ENCODE assay signal across 1 cellular context in the genomic region with DNA sequence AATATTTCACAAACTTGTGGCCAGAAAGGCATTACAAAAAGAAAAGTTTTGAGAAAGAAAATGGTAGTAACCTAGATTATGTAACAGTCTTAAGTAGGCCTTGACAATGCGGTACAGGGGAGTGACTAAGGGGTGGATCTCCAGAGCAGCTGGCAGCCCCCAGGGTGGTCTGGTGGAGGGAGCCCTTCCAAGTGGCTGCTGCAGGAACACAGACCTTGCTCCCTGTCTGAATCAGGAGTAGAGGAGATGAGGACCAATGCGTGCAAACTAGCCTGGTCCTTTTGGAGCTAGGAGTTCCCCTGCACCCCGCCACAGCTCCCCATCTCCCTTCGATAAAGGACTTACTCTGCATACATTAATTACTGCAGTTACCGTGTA.
TF ChIP-seq lines count a peak whose summit lies in the region.

No MANE protein-coding gene starts in this region.

TF ChIP-seq in K562, 482 proteins besides CTCF, POLR2A, EP300 and RAD21 (continued from another document):
- TF ChIP-seq NFE2 (IDR thresholded peaks at IDR 0.05; ENCODE audit: low read depth), result no peak
- TF ChIP-seq MTA1 (IDR thresholded peaks at IDR 0.05; ENCODE audit: borderline replicate concordance), result no peak; the same call in 1 of the 2 replicates
- TF ChIP-seq U2AF2 (optimal IDR thresholded peaks at IDR 0.05; ENCODE audit: low read depth, low read length), result no peak
- TF ChIP-seq, protein P1, sequence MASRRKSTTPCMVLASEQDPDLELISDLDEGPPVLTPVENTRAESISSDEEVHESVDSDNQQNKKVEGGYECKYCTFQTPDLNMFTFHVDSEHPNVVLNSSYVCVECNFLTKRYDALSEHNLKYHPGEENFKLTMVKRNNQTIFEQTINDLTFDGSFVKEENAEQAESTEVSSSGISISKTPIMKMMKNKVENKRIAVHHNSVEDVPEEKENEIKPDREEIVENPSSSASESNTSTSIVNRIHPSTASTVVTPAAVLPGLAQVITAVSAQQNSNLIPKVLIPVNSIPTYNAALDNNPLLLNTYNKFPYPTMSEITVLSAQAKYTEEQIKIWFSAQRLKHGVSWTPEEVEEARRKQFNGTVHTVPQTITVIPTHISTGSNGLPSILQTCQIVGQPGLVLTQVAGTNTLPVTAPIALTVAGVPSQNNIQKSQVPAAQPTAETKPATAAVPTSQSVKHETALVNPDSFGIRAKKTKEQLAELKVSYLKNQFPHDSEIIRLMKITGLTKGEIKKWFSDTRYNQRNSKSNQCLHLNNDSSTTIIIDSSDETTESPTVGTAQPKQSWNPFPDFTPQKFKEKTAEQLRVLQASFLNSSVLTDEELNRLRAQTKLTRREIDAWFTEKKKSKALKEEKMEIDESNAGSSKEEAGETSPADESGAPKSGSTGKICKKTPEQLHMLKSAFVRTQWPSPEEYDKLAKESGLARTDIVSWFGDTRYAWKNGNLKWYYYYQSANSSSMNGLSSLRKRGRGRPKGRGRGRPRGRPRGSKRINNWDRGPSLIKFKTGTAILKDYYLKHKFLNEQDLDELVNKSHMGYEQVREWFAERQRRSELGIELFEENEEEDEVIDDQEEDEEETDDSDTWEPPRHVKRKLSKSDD (conservative IDR thresholded peaks at IDR 0.05; ENCODE audit: low read length), result no peak
- 0 out of 2 replicates have a peak, but pooled peaks have one; percentile 32 for TF ChIP-seq ZNF263 (CRISPR knock-in tag; IDR thresholded peaks at IDR 0.05; ENCODE audit: borderline replicate concordance)
- TF ChIP-seq SMARCA4 (IDR thresholded peaks at IDR 0.05), result peak; percentile 49
- no peak for TF ChIP-seq PHF21A (IDR thresholded peaks at IDR 0.05; ENCODE audit: borderline replicate concordance, low read depth)
- no peak for TF ChIP-seq KDM2B (CRISPR knock-in tag; IDR thresholded peaks at IDR 0.05)
- no peak for TF ChIP-seq GTF2F1 (IDR thresholded peaks at IDR 0.05; ENCODE audit: low read depth, low read length)
- TF ChIP-seq DPF2 (IDR thresholded peaks at IDR 0.05), result peak; percentile 79; the same call in 1 of the 2 replicates
- TF ChIP-seq, protein P2, sequence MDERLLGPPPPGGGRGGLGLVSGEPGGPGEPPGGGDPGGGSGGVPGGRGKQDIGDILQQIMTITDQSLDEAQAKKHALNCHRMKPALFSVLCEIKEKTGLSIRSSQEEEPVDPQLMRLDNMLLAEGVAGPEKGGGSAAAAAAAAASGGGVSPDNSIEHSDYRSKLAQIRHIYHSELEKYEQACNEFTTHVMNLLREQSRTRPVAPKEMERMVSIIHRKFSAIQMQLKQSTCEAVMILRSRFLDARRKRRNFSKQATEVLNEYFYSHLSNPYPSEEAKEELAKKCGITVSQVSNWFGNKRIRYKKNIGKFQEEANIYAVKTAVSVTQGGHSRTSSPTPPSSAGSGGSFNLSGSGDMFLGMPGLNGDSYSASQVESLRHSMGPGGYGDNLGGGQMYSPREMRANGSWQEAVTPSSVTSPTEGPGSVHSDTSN (CRISPR knock-in tag; IDR thresholded peaks at IDR 0.05; ENCODE audit: low read depth), result no peak
- TF ChIP-seq, protein P2 (tag; conservative IDR thresholded peaks at IDR 0.05; ENCODE audit: low read depth), result no peak
- no peak for TF ChIP-seq SP1 (CRISPR knock-in tag; IDR thresholded peaks at IDR 0.05)
- TF ChIP-seq SAP30 (IDR thresholded peaks at IDR 0.05; ENCODE audit: borderline replicate concordance, insufficient read depth, low read depth, low read length, poor library complexity, severe bottlenecking), result peak; percentile 36
- TF ChIP-seq, protein P3, sequence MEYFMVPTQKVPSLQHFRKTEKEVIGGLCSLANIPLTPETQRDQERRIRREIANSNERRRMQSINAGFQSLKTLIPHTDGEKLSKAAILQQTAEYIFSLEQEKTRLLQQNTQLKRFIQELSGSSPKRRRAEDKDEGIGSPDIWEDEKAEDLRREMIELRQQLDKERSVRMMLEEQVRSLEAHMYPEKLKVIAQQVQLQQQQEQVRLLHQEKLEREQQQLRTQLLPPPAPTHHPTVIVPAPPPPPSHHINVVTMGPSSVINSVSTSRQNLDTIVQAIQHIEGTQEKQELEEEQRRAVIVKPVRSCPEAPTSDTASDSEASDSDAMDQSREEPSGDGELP (CRISPR knock-in tag; IDR thresholded peaks at IDR 0.05; ENCODE audit: borderline replicate concordance), result peak; percentile 61; the same call in 1 of the 2 replicates
- TF ChIP-seq MTF1 (CRISPR knock-in tag; IDR thresholded peaks at IDR 0.05; ENCODE audit: borderline replicate concordance), result no peak
- no peak for TF ChIP-seq SPI1 (IDR thresholded peaks at IDR 0.05; ENCODE audit: borderline replicate concordance, low read depth, low read length)
- TF ChIP-seq RBM34 (IDR thresholded peaks at IDR 0.05; ENCODE audit: borderline replicate concordance, insufficient read depth, low read length), result no peak
- TF ChIP-seq CBX3 (IDR thresholded peaks at IDR 0.05; ENCODE audit: borderline replicate concordance in 1 of 2, low read length in 2 of 2), result 0 out of 3 replicates have a peak, but pooled peaks of 1 of the 2 experiments have one; percentile 14
- TF ChIP-seq, protein P4, sequence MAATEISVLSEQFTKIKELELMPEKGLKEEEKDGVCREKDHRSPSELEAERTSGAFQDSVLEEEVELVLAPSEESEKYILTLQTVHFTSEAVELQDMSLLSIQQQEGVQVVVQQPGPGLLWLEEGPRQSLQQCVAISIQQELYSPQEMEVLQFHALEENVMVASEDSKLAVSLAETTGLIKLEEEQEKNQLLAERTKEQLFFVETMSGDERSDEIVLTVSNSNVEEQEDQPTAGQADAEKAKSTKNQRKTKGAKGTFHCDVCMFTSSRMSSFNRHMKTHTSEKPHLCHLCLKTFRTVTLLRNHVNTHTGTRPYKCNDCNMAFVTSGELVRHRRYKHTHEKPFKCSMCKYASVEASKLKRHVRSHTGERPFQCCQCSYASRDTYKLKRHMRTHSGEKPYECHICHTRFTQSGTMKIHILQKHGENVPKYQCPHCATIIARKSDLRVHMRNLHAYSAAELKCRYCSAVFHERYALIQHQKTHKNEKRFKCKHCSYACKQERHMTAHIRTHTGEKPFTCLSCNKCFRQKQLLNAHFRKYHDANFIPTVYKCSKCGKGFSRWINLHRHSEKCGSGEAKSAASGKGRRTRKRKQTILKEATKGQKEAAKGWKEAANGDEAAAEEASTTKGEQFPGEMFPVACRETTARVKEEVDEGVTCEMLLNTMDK (IDR thresholded peaks at IDR 0.05; ENCODE audit: borderline replicate concordance, insufficient read depth, low read depth, low read length, poor library complexity, severe bottlenecking), result no peak
- peak; percentile 20 for TF ChIP-seq TAF9B (IDR thresholded peaks at IDR 0.05; ENCODE audit: partially characterized antibody)
- TF ChIP-seq MEF2D (tag; conservative IDR thresholded peaks at IDR 0.05; ENCODE audit: low read depth), result no peak
- TF ChIP-seq ARID1B (IDR thresholded peaks at IDR 0.05), result peak; percentile 61
- TF ChIP-seq ZNF778 (CRISPR knock-in tag; IDR thresholded peaks at IDR 0.05), result no peak
- no peak for TF ChIP-seq SOX6 (IDR thresholded peaks at IDR 0.05)
- no peak for TF ChIP-seq ZBED1 (IDR thresholded peaks at IDR 0.05)
- TF ChIP-seq, protein P5, sequence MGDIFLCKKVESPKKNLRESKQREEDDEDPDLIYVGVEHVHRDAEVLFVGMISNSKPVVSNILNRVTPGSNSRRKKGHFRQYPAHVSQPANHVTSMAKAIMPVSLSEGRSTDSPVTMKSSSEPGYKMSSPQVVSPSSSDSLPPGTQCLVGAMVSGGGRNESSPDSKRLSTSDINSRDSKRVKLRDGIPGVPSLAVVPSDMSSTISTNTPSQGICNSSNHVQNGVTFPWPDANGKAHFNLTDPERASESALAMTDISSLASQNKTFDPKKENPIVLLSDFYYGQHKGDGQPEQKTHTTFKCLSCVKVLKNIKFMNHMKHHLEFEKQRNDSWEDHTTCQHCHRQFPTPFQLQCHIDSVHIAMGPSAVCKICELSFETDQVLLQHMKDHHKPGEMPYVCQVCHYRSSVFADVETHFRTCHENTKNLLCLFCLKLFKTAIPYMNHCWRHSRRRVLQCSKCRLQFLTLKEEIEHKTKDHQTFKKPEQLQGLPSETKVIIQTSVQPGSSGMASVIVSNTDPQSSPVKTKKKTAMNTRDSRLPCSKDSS (IDR thresholded peaks at IDR 0.05; ENCODE audit: low read depth, partially characterized antibody), result no peak
- TF ChIP-seq, protein P6, sequence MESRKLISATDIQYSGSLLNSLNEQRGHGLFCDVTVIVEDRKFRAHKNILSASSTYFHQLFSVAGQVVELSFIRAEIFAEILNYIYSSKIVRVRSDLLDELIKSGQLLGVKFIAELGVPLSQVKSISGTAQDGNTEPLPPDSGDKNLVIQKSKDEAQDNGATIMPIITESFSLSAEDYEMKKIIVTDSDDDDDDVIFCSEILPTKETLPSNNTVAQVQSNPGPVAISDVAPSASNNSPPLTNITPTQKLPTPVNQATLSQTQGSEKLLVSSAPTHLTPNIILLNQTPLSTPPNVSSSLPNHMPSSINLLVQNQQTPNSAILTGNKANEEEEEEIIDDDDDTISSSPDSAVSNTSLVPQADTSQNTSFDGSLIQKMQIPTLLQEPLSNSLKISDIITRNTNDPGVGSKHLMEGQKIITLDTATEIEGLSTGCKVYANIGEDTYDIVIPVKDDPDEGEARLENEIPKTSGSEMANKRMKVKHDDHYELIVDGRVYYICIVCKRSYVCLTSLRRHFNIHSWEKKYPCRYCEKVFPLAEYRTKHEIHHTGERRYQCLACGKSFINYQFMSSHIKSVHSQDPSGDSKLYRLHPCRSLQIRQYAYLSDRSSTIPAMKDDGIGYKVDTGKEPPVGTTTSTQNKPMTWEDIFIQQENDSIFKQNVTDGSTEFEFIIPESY (CRISPR knock-in tag; IDR thresholded peaks at IDR 0.05), result no peak
- peak; percentile 4; the same call in 1 of the 2 replicates for TF ChIP-seq ZEB2 (IDR thresholded peaks at IDR 0.05)
- TF ChIP-seq, protein P7, sequence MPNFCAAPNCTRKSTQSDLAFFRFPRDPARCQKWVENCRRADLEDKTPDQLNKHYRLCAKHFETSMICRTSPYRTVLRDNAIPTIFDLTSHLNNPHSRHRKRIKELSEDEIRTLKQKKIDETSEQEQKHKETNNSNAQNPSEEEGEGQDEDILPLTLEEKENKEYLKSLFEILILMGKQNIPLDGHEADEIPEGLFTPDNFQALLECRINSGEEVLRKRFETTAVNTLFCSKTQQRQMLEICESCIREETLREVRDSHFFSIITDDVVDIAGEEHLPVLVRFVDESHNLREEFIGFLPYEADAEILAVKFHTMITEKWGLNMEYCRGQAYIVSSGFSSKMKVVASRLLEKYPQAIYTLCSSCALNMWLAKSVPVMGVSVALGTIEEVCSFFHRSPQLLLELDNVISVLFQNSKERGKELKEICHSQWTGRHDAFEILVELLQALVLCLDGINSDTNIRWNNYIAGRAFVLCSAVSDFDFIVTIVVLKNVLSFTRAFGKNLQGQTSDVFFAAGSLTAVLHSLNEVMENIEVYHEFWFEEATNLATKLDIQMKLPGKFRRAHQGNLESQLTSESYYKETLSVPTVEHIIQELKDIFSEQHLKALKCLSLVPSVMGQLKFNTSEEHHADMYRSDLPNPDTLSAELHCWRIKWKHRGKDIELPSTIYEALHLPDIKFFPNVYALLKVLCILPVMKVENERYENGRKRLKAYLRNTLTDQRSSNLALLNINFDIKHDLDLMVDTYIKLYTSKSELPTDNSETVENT (CRISPR knock-in tag; IDR thresholded peaks at IDR 0.05), result no peak
- TF ChIP-seq, protein P8, sequence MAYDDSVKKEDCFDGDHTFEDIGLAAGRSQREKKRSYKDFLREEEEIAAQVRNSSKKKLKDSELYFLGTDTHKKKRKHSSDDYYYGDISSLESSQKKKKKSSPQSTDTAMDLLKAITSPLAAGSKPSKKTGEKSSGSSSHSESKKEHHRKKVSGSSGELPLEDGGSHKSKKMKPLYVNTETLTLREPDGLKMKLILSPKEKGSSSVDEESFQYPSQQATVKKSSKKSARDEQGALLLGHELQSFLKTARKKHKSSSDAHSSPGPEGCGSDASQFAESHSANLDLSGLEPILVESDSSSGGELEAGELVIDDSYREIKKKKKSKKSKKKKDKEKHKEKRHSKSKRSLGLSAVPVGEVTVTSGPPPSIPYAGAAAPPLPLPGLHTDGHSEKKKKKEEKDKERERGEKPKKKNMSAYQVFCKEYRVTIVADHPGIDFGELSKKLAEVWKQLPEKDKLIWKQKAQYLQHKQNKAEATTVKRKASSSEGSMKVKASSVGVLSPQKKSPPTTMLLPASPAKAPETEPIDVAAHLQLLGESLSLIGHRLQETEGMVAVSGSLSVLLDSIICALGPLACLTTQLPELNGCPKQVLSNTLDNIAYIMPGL (CRISPR knock-in tag; IDR thresholded peaks at IDR 0.05), result no peak
- no peak for TF ChIP-seq TOE1 (IDR thresholded peaks at IDR 0.05; ENCODE audit: borderline replicate concordance)
- no peak for TF ChIP-seq TOE1 (CRISPR knock-in tag; IDR thresholded peaks at IDR 0.05; ENCODE audit: borderline replicate concordance, low read depth)
- no peak for TF ChIP-seq XRCC4 (IDR thresholded peaks at IDR 0.05; ENCODE audit: extremely low read depth, insufficient read depth, insufficient read length)
- 0 out of 2 replicates have a peak, but pooled peaks have one; percentile 30 for TF ChIP-seq MTA3 (IDR thresholded peaks at IDR 0.05; ENCODE audit: borderline replicate concordance)
- TF ChIP-seq FOSL1 (tag; conservative IDR thresholded peaks at IDR 0.05), result peak; percentile 91
- TF ChIP-seq, protein P9, sequence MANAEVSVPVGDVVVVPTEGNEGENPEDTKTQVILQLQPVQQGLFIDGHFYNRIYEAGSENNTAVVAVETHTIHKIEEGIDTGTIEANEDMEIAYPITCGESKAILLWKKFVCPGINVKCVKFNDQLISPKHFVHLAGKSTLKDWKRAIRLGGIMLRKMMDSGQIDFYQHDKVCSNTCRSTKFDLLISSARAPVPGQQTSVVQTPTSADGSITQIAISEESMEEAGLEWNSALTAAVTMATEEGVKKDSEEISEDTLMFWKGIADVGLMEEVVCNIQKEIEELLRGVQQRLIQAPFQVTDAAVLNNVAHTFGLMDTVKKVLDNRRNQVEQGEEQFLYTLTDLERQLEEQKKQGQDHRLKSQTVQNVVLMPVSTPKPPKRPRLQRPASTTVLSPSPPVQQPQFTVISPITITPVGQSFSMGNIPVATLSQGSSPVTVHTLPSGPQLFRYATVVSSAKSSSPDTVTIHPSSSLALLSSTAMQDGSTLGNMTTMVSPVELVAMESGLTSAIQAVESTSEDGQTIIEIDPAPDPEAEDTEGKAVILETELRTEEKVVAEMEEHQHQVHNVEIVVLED (CRISPR knock-in tag; IDR thresholded peaks at IDR 0.05), result no peak
